Comparison of ENCODE assay signal across 5 cellular contexts in the genomic region with DNA sequence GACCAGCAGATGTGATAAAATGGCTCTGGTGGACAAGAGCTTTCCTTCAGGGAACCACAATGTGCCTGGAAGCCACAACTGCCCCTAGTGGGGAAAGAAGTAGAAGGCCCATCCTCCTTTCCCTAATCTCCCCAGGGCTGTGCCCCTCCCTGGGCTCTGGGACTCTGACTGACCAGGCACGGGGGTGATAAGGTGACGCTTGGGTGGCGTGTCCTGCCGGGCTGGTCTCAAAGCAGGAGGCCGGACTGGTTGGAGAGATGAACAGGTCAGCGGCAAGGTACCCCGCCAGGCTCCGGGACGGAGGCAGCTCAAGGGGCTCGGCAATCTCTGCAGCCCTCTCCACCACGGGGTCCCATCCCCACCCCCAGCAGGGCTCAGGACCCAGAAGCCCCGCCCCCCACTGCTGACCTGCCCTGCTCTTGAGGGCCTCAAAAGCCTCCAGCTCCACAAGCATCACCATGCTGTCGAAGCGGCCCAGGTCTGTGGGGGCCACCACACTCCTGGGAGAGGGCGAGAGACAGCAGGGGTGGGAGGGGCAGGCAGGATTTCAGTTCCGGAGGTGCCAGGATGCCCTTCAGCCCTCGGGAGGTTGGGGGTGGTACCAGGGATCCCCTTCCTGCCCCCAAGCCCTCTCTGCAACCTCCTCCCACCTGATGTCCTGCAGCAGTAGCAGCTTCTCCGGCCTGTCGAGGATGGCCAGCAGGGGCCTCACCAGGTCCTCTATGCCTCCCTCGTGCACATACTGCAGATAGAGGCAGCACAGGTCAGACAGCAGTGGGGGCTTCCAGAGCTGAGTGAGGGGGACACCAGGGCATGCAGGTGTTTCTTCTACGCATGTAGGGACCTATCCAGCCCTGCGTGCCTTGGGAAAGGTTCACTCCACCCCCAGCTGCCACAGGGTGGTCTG. TPM values are rescaled to one million over a fixed set of nuclear protein-coding genes. Genes with fewer than 3 reads are reported as not detected.
A peak's percentile ranks its signal among the peaks of the same experiment; 100 is the strongest.
DNase-seq lines count a peak whose midpoint lies in the region; ATAC-seq and TF ChIP-seq lines count a peak whose summit lies in the region.
"Had no signal": no experiment of that assay in that cellular context is flagged by ENCODE, and none has a peak within 500 bp of the region (broad histone marks: within the 10 kb centered on the region; RNA-seq: fewer than 3 reads in every experiment).

No MANE protein-coding gene starts in this region.

- no peak for ATAC-seq in GM18502 (IDR thresholded peaks at IDR 0.05; ENCODE audit: poor library complexity, unreplicated experiment)
- ATAC-seq in activated CD8-positive, alpha-beta memory T cell treated with anti-CD3 and anti-CD28 coated beads, Interleukin-2, amount 10 ng/mL, durations not matched to agents 7 days and 5 days, result no peak

- H3K27me3 Mint-ChIP-seq in activated CD8-positive, alpha-beta memory T cell treated with anti-CD3 and anti-CD28 coated beads, Interleukin-2, amount 10 ng/mL, durations not matched to agents 7 days and 5 days, result peaks cover 8% of the 10 kb centered on the region

- no peak overlapping the region for H3K4me2 ChIP-seq in Loucy (ENCODE audit: low read depth, low read length, poor library complexity, severe bottlenecking)

- H3K79me2 ChIP-seq in Loucy (ENCODE audit: insufficient read depth, low read length), result no peaks in the 10 kb centered on the region

- H3K27ac Mint-ChIP-seq in activated CD8-positive, alpha-beta memory T cell treated with anti-CD3 and anti-CD28 coated beads, Interleukin-2, amount 10 ng/mL, durations not matched to agents 7 days and 5 days, result no peak overlapping the region
- H3K27ac Mint-ChIP-seq: activated T-helper 1 cell treated with anti-CD3 and anti-CD28 coated beads, Interleukin-12 subunit alpha, Interleukin-12 subunit beta, Interleukin-2, Interleukin-4 antibody, amounts not matched to agents 30 ng/mL and 10 ng/mL and 1 ng/mL, durations not matched to agents 14 hours and 24 hours and 36 hours had no signal

- no peak overlapping the region for H3K4me3 ChIP-seq in Loucy (ENCODE audit: low read length, poor library complexity, severe bottlenecking)
- no peak overlapping the region for H3K4me3 ChIP-seq in kidney epithelial cell (ENCODE audit: low read depth, low read length)

- H3K36me3 ChIP-seq in Loucy (ENCODE audit: insufficient read depth, low read length) (peaks cover 4% of the 10 kb centered on the region; the same call in 1 of the 2 replicates), kidney epithelial cell (ENCODE audit: control insufficient read depth, insufficient read depth, low read length) (no peaks in the 10 kb centered on the region)

- no peaks in the 10 kb centered on the region for H3K9me3 Mint-ChIP-seq in activated CD8-positive, alpha-beta memory T cell treated with anti-CD3 and anti-CD28 coated beads, Interleukin-2, amount 10 ng/mL, durations not matched to agents 7 days and 5 days (ENCODE audit: low read depth)
- H3K9me3 Mint-ChIP-seq: activated T-helper 1 cell treated with anti-CD3 and anti-CD28 coated beads, Interleukin-12 subunit alpha, Interleukin-12 subunit beta, Interleukin-2, Interleukin-4 antibody, amounts not matched to agents 30 ng/mL and 10 ng/mL and 1 ng/mL, durations not matched to agents 14 hours and 24 hours and 36 hours had no signal

- H3K4me3 Mint-ChIP-seq in activated CD8-positive, alpha-beta memory T cell treated with anti-CD3 and anti-CD28 coated beads, Interleukin-2, amount 10 ng/mL, durations not matched to agents 7 days and 5 days, result no peak overlapping the region
- H3K4me3 Mint-ChIP-seq: activated T-helper 1 cell treated with anti-CD3 and anti-CD28 coated beads, Interleukin-12 subunit alpha, Interleukin-12 subunit beta, Interleukin-2, Interleukin-4 antibody, amounts not matched to agents 30 ng/mL and 10 ng/mL and 1 ng/mL, durations not matched to agents 14 hours and 24 hours and 36 hours had no signal

- no peaks in the 10 kb centered on the region for H3K4me1 ChIP-seq in Loucy (ENCODE audit: insufficient read depth, low read length, poor library complexity, severe bottlenecking)

- no peaks in the 10 kb centered on the region for H4K20me1 ChIP-seq in Loucy (ENCODE audit: insufficient read depth, low read length, poor library complexity, severe bottlenecking)

- no peaks in the 10 kb centered on the region for H3F3A ChIP-seq in Loucy (ENCODE audit: low read depth)

- no peaks in the 10 kb centered on the region for H3K9me3 ChIP-seq in Loucy (ENCODE audit: insufficient read depth, low read depth, low read length)

- H3K36me3 Mint-ChIP-seq in activated CD8-positive, alpha-beta memory T cell treated with anti-CD3 and anti-CD28 coated beads, Interleukin-2, amount 10 ng/mL, durations not matched to agents 7 days and 5 days, result no peaks in the 10 kb centered on the region

- DNase-seq in kidney epithelial cell (ENCODE audit: low read depth), result no peak
- DNase-seq in activated CD8-positive, alpha-beta memory T cell treated with anti-CD3 and anti-CD28 coated beads, Interleukin-2, amount 10 ng/mL, durations not matched to agents 7 days and 5 days, result no peak

- peak; percentile 29 for TF ChIP-seq CTCF in Loucy (conservative IDR thresholded peaks at IDR 0.05; ENCODE audit: low read length)
- peak; percentile 54 for TF ChIP-seq CTCF in kidney epithelial cell (IDR thresholded peaks at IDR 0.05; ENCODE audit: insufficient read depth, low read length, poor library complexity, severe bottlenecking)

- H2AFZ ChIP-seq in Loucy (ENCODE audit: low read length), result no peak overlapping the region

- H3K9me2 ChIP-seq in Loucy (replicated peaks; ENCODE audit: low read depth, low read length), result no peaks in the 10 kb centered on the region

- no peak overlapping the region for H3K9ac ChIP-seq in Loucy (ENCODE audit: low read depth, low read length, poor library complexity, severe bottlenecking)

- H3K27me3 ChIP-seq in Loucy (ENCODE audit: insufficient read depth, low read length, poor library complexity, severe bottlenecking) (no peaks in the 10 kb centered on the region), kidney epithelial cell (ENCODE audit: control insufficient read depth, insufficient read depth, low read length) (peaks cover 1% of the 10 kb centered on the region)

- CTCF ChIA-PET in activated CD8-positive, alpha-beta memory T cell treated with anti-CD3 and anti-CD28 coated beads, Interleukin-2, amount 10 ng/mL, durations not matched to agents 7 days and 5 days (lab: Charles Lee), result interaction anchor here (0.7 to 1.6 kb wide), 8 partner anchors 9 to 43 kb away, joined by 4 to 8 read pairs (median 5); partner anchors contain the start of genes LZTS2 and SEMA4G

- peaks cover 27% of the 10 kb centered on the region for H3K4me1 Mint-ChIP-seq in activated CD8-positive, alpha-beta memory T cell treated with anti-CD3 and anti-CD28 coated beads, Interleukin-2, amount 10 ng/mL, durations not matched to agents 7 days and 5 days

RNA-seq across cellular contexts. Expression of gene LZTS2, which starts 12.2 kb away (rescaled TPM):
- 118 and 125 TPM in 2 replicates for total RNA-seq in kidney epithelial cell
- total RNA-seq in activated CD8-positive, alpha-beta memory T cell treated with anti-CD3 and anti-CD28 coated beads, Interleukin-2, amount 10 ng/mL, durations not matched to agents 7 days and 5 days, result 10 to 100 TPM; 12.6 to 12.7 TPM

RNA-seq across cellular contexts. Expression of gene PDZD7, which starts 19.2 kb away (rescaled TPM):
- 1.2 and 3.5 TPM in 2 replicates for total RNA-seq in kidney epithelial cell
- total RNA-seq in activated CD8-positive, alpha-beta memory T cell treated with anti-CD3 and anti-CD28 coated beads, Interleukin-2, amount 10 ng/mL, durations not matched to agents 7 days and 5 days, result 1 to 10 TPM in 1 of 2 experiments, under 1 TPM in 1; 0.59 to 1.2 TPM

RNA-seq across cellular contexts. Expression of gene SFXN3, which starts 19.3 kb away (rescaled TPM):
- total RNA-seq in kidney epithelial cell, result 59.4 and 77.4 TPM in 2 replicates
- 10 to 100 TPM; 38.2 to 48.8 TPM for total RNA-seq in activated CD8-positive, alpha-beta memory T cell treated with anti-CD3 and anti-CD28 coated beads, Interleukin-2, amount 10 ng/mL, durations not matched to agents 7 days and 5 days

RNA-seq across cellular contexts. Expression of gene TWNK, which starts 24.4 kb away (rescaled TPM):
- 14.0 and 14.1 TPM in 2 replicates for total RNA-seq in kidney epithelial cell
- total RNA-seq in activated CD8-positive, alpha-beta memory T cell treated with anti-CD3 and anti-CD28 coated beads, Interleukin-2, amount 10 ng/mL, durations not matched to agents 7 days and 5 days, result 10 to 100 TPM; 11.2 to 18.7 TPM

RNA-seq across cellular contexts. Expression of gene MRPL43, which starts 24.5 kb away (rescaled TPM):
- 84.1 and 92.3 TPM in 2 replicates for total RNA-seq in kidney epithelial cell
- total RNA-seq in activated CD8-positive, alpha-beta memory T cell treated with anti-CD3 and anti-CD28 coated beads, Interleukin-2, amount 10 ng/mL, durations not matched to agents 7 days and 5 days, result 10 to 100 TPM; 48.2 to 52.2 TPM
